Comparison of ENCODE assay signal across 14 cellular contexts in genomic region chr2:98606431-98606830, GRCh38. TPM values are rescaled to one million over a fixed set of nuclear protein-coding genes. Genes with fewer than 3 reads are reported as not detected.
DNase-seq lines count a peak whose midpoint lies in the region; ATAC-seq, FAIRE-seq and TF ChIP-seq lines count a peak whose summit lies in the region.
"Had no signal": no experiment of that assay in that cellular context is flagged by ENCODE, and none has a peak within 500 bp of the region (broad histone marks: within the 10 kb centered on the region; RNA-seq: fewer than 3 reads in every experiment).

No MANE protein-coding gene starts in this region.

- H4K20me1 ChIP-seq in DND-41 (ENCODE audit: insufficient read depth, low read length) = no peaks in the 10 kb centered on the region
- H4K20me1 ChIP-seq in OCI-LY1 (ENCODE audit: insufficient read depth, low read length) = no peaks in the 10 kb centered on the region
- H4K20me1 ChIP-seq in neural progenitor cell (ENCODE audit: low read depth) = peaks cover 27% of the 10 kb centered on the region

- peaks cover 62% of the 10 kb centered on the region for H3K4me1 Mint-ChIP-seq in central memory CD8-positive, alpha-beta T cell
- H3K4me1 Mint-ChIP-seq in neural progenitor cell = peaks cover 28% of the 10 kb centered on the region

- peak overlapping the region; percentile 94 for H3K4me3 Mint-ChIP-seq in central memory CD8-positive, alpha-beta T cell
- H3K4me3 Mint-ChIP-seq in neural progenitor cell = peak overlapping the region; percentile 61

- peak overlapping the region; percentile 76 for H3K27ac Mint-ChIP-seq in central memory CD8-positive, alpha-beta T cell (ENCODE audit: low read depth)
- no peak overlapping the region for H3K27ac Mint-ChIP-seq in neural progenitor cell

- peaks cover 45% of the 10 kb centered on the region for H3K4me1 ChIP-seq in DND-41 (ENCODE audit: insufficient read depth, low read length)
- peaks cover 34% of the 10 kb centered on the region for H3K4me1 ChIP-seq in OCI-LY1 (ENCODE audit: insufficient read depth, low read length, severe bottlenecking)
- H3K4me1 ChIP-seq in neural progenitor cell = peaks cover 12% of the 10 kb centered on the region

- H3K36me3 Mint-ChIP-seq in central memory CD8-positive, alpha-beta T cell (ENCODE audit: insufficient read depth) = peaks cover 50% of the 10 kb centered on the region
- no peaks in the 10 kb centered on the region for H3K36me3 Mint-ChIP-seq in neural progenitor cell

- no peaks in the 10 kb centered on the region for H3K9me2 ChIP-seq in OCI-LY1 (ENCODE audit: low read depth, low read length)

- H3K36me3 ChIP-seq in DND-41 (ENCODE audit: insufficient read depth, low read length) (peaks cover 39% of the 10 kb centered on the region), OCI-LY1 (ENCODE audit: insufficient read depth, low read length) (peaks cover 36% of the 10 kb centered on the region), neural progenitor cell (peaks cover 4% of the 10 kb centered on the region)

- H3K9me3 Mint-ChIP-seq in central memory CD8-positive, alpha-beta T cell = no peaks in the 10 kb centered on the region
- no peaks in the 10 kb centered on the region for H3K9me3 Mint-ChIP-seq in neural progenitor cell

- no peak overlapping the region; the same call in 1 of the 2 replicates for H3K27ac ChIP-seq in DND-41 (ENCODE audit: low read length)
- no peak overlapping the region for H3K27ac ChIP-seq in OCI-LY1 (ENCODE audit: low read depth, low read length, poor library complexity, severe bottlenecking)
- H3K27ac ChIP-seq in neural progenitor cell = no peak overlapping the region

- H3K79me2 ChIP-seq in DND-41 (ENCODE audit: insufficient read depth, low read length) (peaks cover 69% of the 10 kb centered on the region), OCI-LY1 (ENCODE audit: insufficient read depth, low read length) (peaks cover 16% of the 10 kb centered on the region), neural progenitor cell (ENCODE audit: low read depth) (peaks cover 72% of the 10 kb centered on the region)

- H2AFZ ChIP-seq in DND-41 (ENCODE audit: low read depth, low read length) = no peak overlapping the region
- H2AFZ ChIP-seq in OCI-LY1 (ENCODE audit: low read length) = no peak overlapping the region
- H2AFZ ChIP-seq in neural progenitor cell (replicated peaks) = no peak overlapping the region

- DNase-seq in DND-41 = no peak
- DNase-seq in central memory CD8-positive, alpha-beta T cell (ENCODE audit: low spot score in 2 of 2) = no peak
- no peak for DNase-seq in neural progenitor cell (ENCODE audit: low spot score)
- DNase-seq in GM12891 (ENCODE audit: insufficient read length, low spot score) = no peak
- no peak for DNase-seq in NCI-H2107 (lab: John Stamatoyannopoulos, UW)
- no peak for DNase-seq in MV-4-11 (lab: John Stamatoyannopoulos, UW)
- DNase-seq: activated effector memory CD4-positive, alpha-beta T cell treated with anti-CD3 and anti-CD28 coated beads, Interleukin-2, amount 50 U/mL, for 16 hours; Caco-2; NCI-H1694; NCI-H69; SHP77 treated with DMSO at 0.1 percent for 48 hours; thyroid gland had no signal

- H3K9ac ChIP-seq in DND-41 (ENCODE audit: low read depth, low read length) (no peak overlapping the region), OCI-LY1 (ENCODE audit: low read length) (no peak overlapping the region; the same call in 1 of the 2 replicates), neural progenitor cell (no peak overlapping the region)

- H3F3A ChIP-seq in OCI-LY1 (ENCODE audit: insufficient read depth, low read length) (no peaks in the 10 kb centered on the region), neural progenitor cell (ENCODE audit: low read depth) (peaks cover 6% of the 10 kb centered on the region)

- no peak for TF ChIP-seq CTCF in DND-41 (IDR thresholded peaks at IDR 0.05; ENCODE audit: borderline replicate concordance, extremely low read depth, low read length, poor library complexity, severe bottlenecking)
- TF ChIP-seq CTCF in OCI-LY1 (IDR thresholded peaks at IDR 0.05; ENCODE audit: low read length) = no peak
- TF ChIP-seq CTCF in neural progenitor cell (IDR thresholded peaks at IDR 0.05) = no peak

- no peaks in the 10 kb centered on the region for H3K9me3 ChIP-seq in DND-41 (ENCODE audit: insufficient read depth, low read length, severe bottlenecking)
- H3K9me3 ChIP-seq in OCI-LY1 (ENCODE audit: low read length) = no peaks in the 10 kb centered on the region
- H3K9me3 ChIP-seq in neural progenitor cell (ENCODE audit: low read depth) = no peaks in the 10 kb centered on the region
- H3K9me3 ChIP-seq: Caco-2, thyroid gland had no signal

- H3K27me3 ChIP-seq in DND-41 (ENCODE audit: insufficient read depth, low read length, poor library complexity) = no peaks in the 10 kb centered on the region
- H3K27me3 ChIP-seq in OCI-LY1 (ENCODE audit: insufficient read depth, low read length) = no peaks in the 10 kb centered on the region
- H3K27me3 ChIP-seq in neural progenitor cell = no peaks in the 10 kb centered on the region
- H3K27me3 ChIP-seq: thyroid gland had no signal

- ATAC-seq in DND-41 (ENCODE audit: insufficient read depth, low read depth) = no peak
- ATAC-seq in central memory CD8-positive, alpha-beta T cell (replicated peaks; ENCODE audit: extremely low read depth, poor library complexity, severe bottlenecking) = no peak
- ATAC-seq: K562 had no signal

- no peak for TF ChIP-seq POLR2A in GM12891 (IDR thresholded peaks at IDR 0.05; ENCODE audit: low read depth, low read length)

- H3K27me3 Mint-ChIP-seq in central memory CD8-positive, alpha-beta T cell = no peaks in the 10 kb centered on the region
- no peaks in the 10 kb centered on the region for H3K27me3 Mint-ChIP-seq in neural progenitor cell (ENCODE audit: insufficient read depth, low read depth)

- FAIRE-seq in GM12891 (lab: Jason Lieb, UNC) = no peak
- FAIRE-seq: K562 had no signal

- H3K4me3 ChIP-seq in DND-41 (ENCODE audit: low read depth in 1 of 2, low read length in 2 of 2) = peak overlapping the region in 1 of 2 experiments; percentile 86; a peak in 1 of 4 replicates
- H3K4me3 ChIP-seq in OCI-LY1 (ENCODE audit: low read depth, low read length, poor library complexity, severe bottlenecking) = no peak overlapping the region
- H3K4me3 ChIP-seq in neural progenitor cell = no peak overlapping the region
- H3K4me3 ChIP-seq: thyroid gland had no signal

- H3K4me2 ChIP-seq in DND-41 (ENCODE audit: insufficient read depth, low read length) (peak overlapping the region; percentile 83), OCI-LY1 (ENCODE audit: low read length) (peak overlapping the region; percentile 98), neural progenitor cell (no peak overlapping the region)

TF ChIP-seq in GM12891, 5 proteins besides CTCF, POLR2A, EP300 and RAD21:
- TF ChIP-seq POLR2AphosphoS5 (IDR thresholded peaks at IDR 0.05; ENCODE audit: low read depth, low read length) (no peak), POU2F2 (IDR thresholded peaks at IDR 0.05; ENCODE audit: low read depth, low read length) (no peak), TAF1 (IDR thresholded peaks at IDR 0.05; ENCODE audit: low read depth, low read length) (no peak), PAX5 (IDR thresholded peaks at IDR 0.05; ENCODE audit: insufficient read depth, low read length, severe bottlenecking) (no peak), SPI1 (IDR thresholded peaks at IDR 0.05; ENCODE audit: low read depth, low read length) (no peak)
TF ChIP-seq in GM12891: peak in this region for 0.

RNA-seq across cellular contexts. Expression of gene COA5, which starts 1.9 kb away (rescaled TPM):
- total RNA-seq in neural progenitor cell (ENCODE audit: low replicate concordance) = 62.3 and 110 TPM in 2 replicates
- polyA plus RNA-seq in GM12891 (2012; ENCODE audit: low read depth, missing spikeins) = 36.6 TPM

RNA-seq across cellular contexts. Expression of gene UNC50, which starts 2.0 kb away (rescaled TPM):
- 54.4 and 74.6 TPM in 2 replicates for total RNA-seq in neural progenitor cell (ENCODE audit: low replicate concordance)
- polyA plus RNA-seq in GM12891 (2012; ENCODE audit: low read depth, missing spikeins) = 26.4 TPM
